In genomic region chr11:11494348-11494747, GRCh38 we compare ENCODE assay signal across 19 cellular contexts.
DNase-seq lines count a peak whose midpoint lies in the region; ATAC-seq and TF ChIP-seq lines count a peak whose summit lies in the region.
"Had no signal": no experiment of that assay in that cellular context is flagged by ENCODE, and none has a peak within 500 bp of the region (broad histone marks: within the 10 kb centered on the region; RNA-seq: fewer than 3 reads in every experiment).

No MANE protein-coding gene starts in this region.

- DNase-seq in cardiac septum (ENCODE audit: low spot score) (peak; percentile 47), left ventricle myocardium inferior (no peak), AG20443 (ENCODE audit: low spot score) (no peak), NCI-H345 (lab: John Stamatoyannopoulos, UW) (no peak)
- DNase-seq in stimulated activated effector memory CD8-positive, alpha-beta T cell treated with anti-CD3 and anti-CD28 coated beads, Interleukin-12 subunit alpha, Interleukin-12 subunit beta, amount 100 ng/mL, for 72 hours (ENCODE audit: low spot score in 2 of 2), result no peak
- DNase-seq: AML-193; BE2C; CD4-positive, alpha-beta T cell; CD8-positive, alpha-beta memory T cell; DMS79 treated with DMSO at 0.1 percent for 48 hours; GF-D8; GOT3; H7; HFFc6 had no signal

- H3K9me3 ChIP-seq in left ventricle myocardium inferior (replicated peaks), result no peaks in the 10 kb centered on the region
- H3K9me3 ChIP-seq: BE2C; BLaER1 treated with 17β-estradiol and CSF1 and Interleukin-3, amounts not matched to agents 10 nM and 100 nM had no signal

- peaks cover 19% of the 10 kb centered on the region for H3K4me1 Mint-ChIP-seq in dendritic cell treated with granulocyte-macrophage colony-stimulating factor and Interleukin-4, amounts not matched to agents 40 ng/mL and 50 ng/mL, for 4 days (ENCODE audit: low read depth)
- H3K4me1 Mint-ChIP-seq in stimulated activated effector memory CD8-positive, alpha-beta T cell treated with anti-CD3 and anti-CD28 coated beads, Interleukin-12 subunit alpha, Interleukin-12 subunit beta, amount 100 ng/mL, for 72 hours, result no peaks in the 10 kb centered on the region
- H3K4me1 Mint-ChIP-seq: CD14-positive monocyte; CD8-positive, alpha-beta memory T cell had no signal

- no peaks in the 10 kb centered on the region for H3K9me3 Mint-ChIP-seq in dendritic cell treated with granulocyte-macrophage colony-stimulating factor and Interleukin-4, amounts not matched to agents 40 ng/mL and 50 ng/mL, for 4 days
- no peaks in the 10 kb centered on the region for H3K9me3 Mint-ChIP-seq in stimulated activated effector memory CD8-positive, alpha-beta T cell treated with anti-CD3 and anti-CD28 coated beads, Interleukin-12 subunit alpha, Interleukin-12 subunit beta, amount 100 ng/mL, for 72 hours
- H3K9me3 Mint-ChIP-seq: CD14-positive monocyte; CD4-positive, alpha-beta T cell; CD8-positive, alpha-beta memory T cell; HFFc6 had no signal

- H3K36me3 ChIP-seq in left ventricle myocardium inferior, result no peaks in the 10 kb centered on the region
- H3K36me3 ChIP-seq: BE2C; BLaER1 treated with 17β-estradiol and CSF1 and Interleukin-3, amounts not matched to agents 10 nM and 100 nM had no signal

- H3K27me3 ChIP-seq in left ventricle myocardium inferior (ENCODE audit: low read depth), result no peaks in the 10 kb centered on the region
- H3K27me3 ChIP-seq: BE2C; BLaER1 treated with 17β-estradiol and CSF1 and Interleukin-3, amounts not matched to agents 10 nM and 100 nM had no signal

- H3K4me3 ChIP-seq in left ventricle myocardium inferior, result no peak overlapping the region
- H3K4me3 ChIP-seq: BLaER1 treated with 17β-estradiol and CSF1 and Interleukin-3, amounts not matched to agents 10 nM and 100 nM had no signal

- ATAC-seq in stimulated activated effector memory CD8-positive, alpha-beta T cell treated with anti-CD3 and anti-CD28 coated beads, Interleukin-12 subunit alpha, Interleukin-12 subunit beta, amount 100 ng/mL, for 72 hours, result peak; percentile 23
- ATAC-seq: HCT116 had no signal

- H3K27ac ChIP-seq in left ventricle myocardium inferior (replicated peaks), result no peak overlapping the region
- H3K27ac ChIP-seq: 22Rv1; BLaER1 treated with 17β-estradiol and CSF1 and Interleukin-3, amounts not matched to agents 10 nM and 100 nM had no signal

- H3K36me3 Mint-ChIP-seq in dendritic cell treated with granulocyte-macrophage colony-stimulating factor and Interleukin-4, amounts not matched to agents 40 ng/mL and 50 ng/mL, for 4 days (ENCODE audit: low read depth), result peaks cover 15% of the 10 kb centered on the region
- H3K36me3 Mint-ChIP-seq in stimulated activated effector memory CD8-positive, alpha-beta T cell treated with anti-CD3 and anti-CD28 coated beads, Interleukin-12 subunit alpha, Interleukin-12 subunit beta, amount 100 ng/mL, for 72 hours, result no peaks in the 10 kb centered on the region
- H3K36me3 Mint-ChIP-seq: CD14-positive monocyte; CD8-positive, alpha-beta memory T cell had no signal

- intact Hi-C loops in cardiac septum (cut with DNase I), result no loop called here
- intact Hi-C loops in left ventricle myocardium inferior (cut with micrococcal nuclease), result no loop called here
- intact Hi-C loops in dendritic cell treated with granulocyte-macrophage colony-stimulating factor and Interleukin-4, amounts not matched to agents 40 ng/mL and 50 ng/mL, for 4 days (cut with micrococcal nuclease), result no loop called here

- H3K27me3 Mint-ChIP-seq in dendritic cell treated with granulocyte-macrophage colony-stimulating factor and Interleukin-4, amounts not matched to agents 40 ng/mL and 50 ng/mL, for 4 days, result peaks cover 22% of the 10 kb centered on the region

- peak overlapping the region; percentile 38 for H3K27ac Mint-ChIP-seq in dendritic cell treated with granulocyte-macrophage colony-stimulating factor and Interleukin-4, amounts not matched to agents 40 ng/mL and 50 ng/mL, for 4 days
- no peak overlapping the region for H3K27ac Mint-ChIP-seq in stimulated activated effector memory CD8-positive, alpha-beta T cell treated with anti-CD3 and anti-CD28 coated beads, Interleukin-12 subunit alpha, Interleukin-12 subunit beta, amount 100 ng/mL, for 72 hours
- H3K27ac Mint-ChIP-seq: CD14-positive monocyte; CD4-positive, alpha-beta T cell; CD8-positive, alpha-beta memory T cell; HFFc6 had no signal

- no peak for TF ChIP-seq CTCF in left ventricle myocardium inferior (IDR thresholded peaks at IDR 0.05; ENCODE audit: borderline replicate concordance)

- H3K4me1 ChIP-seq in left ventricle myocardium inferior, result peaks cover 37% of the 10 kb centered on the region
- H3K4me1 ChIP-seq: BE2C; BLaER1 treated with 17β-estradiol and CSF1 and Interleukin-3, amounts not matched to agents 10 nM and 100 nM had no signal

- H3K4me3 Mint-ChIP-seq in dendritic cell treated with granulocyte-macrophage colony-stimulating factor and Interleukin-4, amounts not matched to agents 40 ng/mL and 50 ng/mL, for 4 days, result no peak overlapping the region
- no peak overlapping the region for H3K4me3 Mint-ChIP-seq in stimulated activated effector memory CD8-positive, alpha-beta T cell treated with anti-CD3 and anti-CD28 coated beads, Interleukin-12 subunit alpha, Interleukin-12 subunit beta, amount 100 ng/mL, for 72 hours
- H3K4me3 Mint-ChIP-seq: CD14-positive monocyte; CD4-positive, alpha-beta T cell; CD8-positive, alpha-beta memory T cell; HFFc6 had no signal
